Comparison of ENCODE assay signal across 1 cellular context in the genomic region with DNA sequence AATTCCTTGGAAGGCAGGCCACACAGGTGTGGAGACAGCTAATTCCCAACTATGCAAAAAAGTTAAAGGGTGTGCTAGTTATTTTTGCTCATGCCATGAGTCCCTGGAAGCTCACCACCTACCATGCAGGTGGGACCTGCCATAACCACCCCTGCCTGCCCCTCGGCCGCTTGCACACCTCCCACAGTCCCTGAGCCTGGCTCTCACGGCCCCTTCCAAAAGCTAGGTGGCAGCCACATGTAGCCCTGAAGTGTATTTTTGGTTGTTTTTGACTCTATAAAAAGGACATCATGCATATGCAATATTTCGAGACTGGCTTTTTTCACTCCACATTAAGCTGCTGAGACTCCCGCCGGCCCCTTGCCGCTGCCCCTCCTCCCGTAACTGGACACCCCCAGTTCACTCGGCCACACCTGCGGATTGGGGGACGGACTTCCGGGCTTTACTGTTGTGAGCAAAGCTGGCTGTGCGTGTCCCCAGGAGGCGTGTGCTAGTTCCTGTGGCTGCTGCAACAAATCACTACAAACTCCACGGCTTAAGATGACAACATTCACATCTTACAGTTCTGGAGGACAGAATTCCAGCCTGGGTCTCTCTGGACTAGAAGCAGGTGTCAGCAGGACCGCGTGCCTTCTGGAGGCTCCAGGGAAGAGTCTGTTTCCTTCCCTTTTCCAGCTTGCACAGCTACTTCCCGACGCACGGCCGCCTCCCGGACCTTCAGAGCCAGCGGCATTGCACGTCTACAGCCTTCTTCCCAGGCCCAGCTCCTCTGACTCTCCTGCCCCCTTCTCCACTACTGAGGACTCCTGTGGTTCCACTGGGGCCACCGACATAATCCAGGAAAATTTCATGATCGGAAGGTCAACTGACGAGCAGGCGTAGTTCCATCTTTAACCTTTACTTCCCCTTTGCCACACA.
A peak's percentile ranks its signal among the peaks of the same experiment; 100 is the strongest.
TF ChIP-seq lines count a peak whose summit lies in the region.

No MANE protein-coding gene starts in this region.

TF ChIP-seq in K562, 482 proteins besides CTCF, POLR2A, EP300 and RAD21 (continued from another document and continues in another):
- TF ChIP-seq, protein P1, sequence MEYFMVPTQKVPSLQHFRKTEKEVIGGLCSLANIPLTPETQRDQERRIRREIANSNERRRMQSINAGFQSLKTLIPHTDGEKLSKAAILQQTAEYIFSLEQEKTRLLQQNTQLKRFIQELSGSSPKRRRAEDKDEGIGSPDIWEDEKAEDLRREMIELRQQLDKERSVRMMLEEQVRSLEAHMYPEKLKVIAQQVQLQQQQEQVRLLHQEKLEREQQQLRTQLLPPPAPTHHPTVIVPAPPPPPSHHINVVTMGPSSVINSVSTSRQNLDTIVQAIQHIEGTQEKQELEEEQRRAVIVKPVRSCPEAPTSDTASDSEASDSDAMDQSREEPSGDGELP (CRISPR knock-in tag; IDR thresholded peaks at IDR 0.05; ENCODE audit: borderline replicate concordance), result peak; percentile 34; the same call in 1 of the 2 replicates
- no peak for TF ChIP-seq U2AF1 (optimal IDR thresholded peaks at IDR 0.05; ENCODE audit: low read depth, low read length)
- no peak for TF ChIP-seq RNF2 (IDR thresholded peaks at IDR 0.05)
- 0 out of 2 replicates have a peak, but pooled peaks have one; percentile 30 for TF ChIP-seq CTBP1 (IDR thresholded peaks at IDR 0.05; ENCODE audit: borderline replicate concordance)
- no peak for TF ChIP-seq NFYB (IDR thresholded peaks at IDR 0.05; ENCODE audit: extremely low read depth, insufficient read length)
- TF ChIP-seq, protein P2, sequence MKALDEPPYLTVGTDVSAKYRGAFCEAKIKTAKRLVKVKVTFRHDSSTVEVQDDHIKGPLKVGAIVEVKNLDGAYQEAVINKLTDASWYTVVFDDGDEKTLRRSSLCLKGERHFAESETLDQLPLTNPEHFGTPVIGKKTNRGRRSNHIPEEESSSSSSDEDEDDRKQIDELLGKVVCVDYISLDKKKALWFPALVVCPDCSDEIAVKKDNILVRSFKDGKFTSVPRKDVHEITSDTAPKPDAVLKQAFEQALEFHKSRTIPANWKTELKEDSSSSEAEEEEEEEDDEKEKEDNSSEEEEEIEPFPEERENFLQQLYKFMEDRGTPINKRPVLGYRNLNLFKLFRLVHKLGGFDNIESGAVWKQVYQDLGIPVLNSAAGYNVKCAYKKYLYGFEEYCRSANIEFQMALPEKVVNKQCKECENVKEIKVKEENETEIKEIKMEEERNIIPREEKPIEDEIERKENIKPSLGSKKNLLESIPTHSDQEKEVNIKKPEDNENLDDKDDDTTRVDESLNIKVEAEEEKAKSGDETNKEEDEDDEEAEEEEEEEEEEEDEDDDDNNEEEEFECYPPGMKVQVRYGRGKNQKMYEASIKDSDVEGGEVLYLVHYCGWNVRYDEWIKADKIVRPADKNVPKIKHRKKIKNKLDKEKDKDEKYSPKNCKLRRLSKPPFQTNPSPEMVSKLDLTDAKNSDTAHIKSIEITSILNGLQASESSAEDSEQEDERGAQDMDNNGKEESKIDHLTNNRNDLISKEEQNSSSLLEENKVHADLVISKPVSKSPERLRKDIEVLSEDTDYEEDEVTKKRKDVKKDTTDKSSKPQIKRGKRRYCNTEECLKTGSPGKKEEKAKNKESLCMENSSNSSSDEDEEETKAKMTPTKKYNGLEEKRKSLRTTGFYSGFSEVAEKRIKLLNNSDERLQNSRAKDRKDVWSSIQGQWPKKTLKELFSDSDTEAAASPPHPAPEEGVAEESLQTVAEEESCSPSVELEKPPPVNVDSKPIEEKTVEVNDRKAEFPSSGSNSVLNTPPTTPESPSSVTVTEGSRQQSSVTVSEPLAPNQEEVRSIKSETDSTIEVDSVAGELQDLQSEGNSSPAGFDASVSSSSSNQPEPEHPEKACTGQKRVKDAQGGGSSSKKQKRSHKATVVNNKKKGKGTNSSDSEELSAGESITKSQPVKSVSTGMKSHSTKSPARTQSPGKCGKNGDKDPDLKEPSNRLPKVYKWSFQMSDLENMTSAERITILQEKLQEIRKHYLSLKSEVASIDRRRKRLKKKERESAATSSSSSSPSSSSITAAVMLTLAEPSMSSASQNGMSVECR (CRISPR knock-in tag; IDR thresholded peaks at IDR 0.05), result 0 out of 2 replicates have a peak, but pooled peaks have one; percentile 20
- TF ChIP-seq GTF2F1 (IDR thresholded peaks at IDR 0.05; ENCODE audit: low read depth, low read length), result no peak
- TF ChIP-seq, protein P3, sequence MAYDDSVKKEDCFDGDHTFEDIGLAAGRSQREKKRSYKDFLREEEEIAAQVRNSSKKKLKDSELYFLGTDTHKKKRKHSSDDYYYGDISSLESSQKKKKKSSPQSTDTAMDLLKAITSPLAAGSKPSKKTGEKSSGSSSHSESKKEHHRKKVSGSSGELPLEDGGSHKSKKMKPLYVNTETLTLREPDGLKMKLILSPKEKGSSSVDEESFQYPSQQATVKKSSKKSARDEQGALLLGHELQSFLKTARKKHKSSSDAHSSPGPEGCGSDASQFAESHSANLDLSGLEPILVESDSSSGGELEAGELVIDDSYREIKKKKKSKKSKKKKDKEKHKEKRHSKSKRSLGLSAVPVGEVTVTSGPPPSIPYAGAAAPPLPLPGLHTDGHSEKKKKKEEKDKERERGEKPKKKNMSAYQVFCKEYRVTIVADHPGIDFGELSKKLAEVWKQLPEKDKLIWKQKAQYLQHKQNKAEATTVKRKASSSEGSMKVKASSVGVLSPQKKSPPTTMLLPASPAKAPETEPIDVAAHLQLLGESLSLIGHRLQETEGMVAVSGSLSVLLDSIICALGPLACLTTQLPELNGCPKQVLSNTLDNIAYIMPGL (CRISPR knock-in tag; IDR thresholded peaks at IDR 0.05), result no peak
- TF ChIP-seq NCOA2 (IDR thresholded peaks at IDR 0.05; ENCODE audit: partially characterized antibody in 2 of 2), result no peak
- 0 out of 2 replicates have a peak, but pooled peaks have one; percentile 25 for TF ChIP-seq CBX5 (IDR thresholded peaks at IDR 0.05; ENCODE audit: borderline replicate concordance, low read depth)
- no peak for TF ChIP-seq OTX1 (CRISPR knock-in tag; IDR thresholded peaks at IDR 0.05)
- no peak for TF ChIP-seq MCM7 (IDR thresholded peaks at IDR 0.05)
- TF ChIP-seq CCAR2 (IDR thresholded peaks at IDR 0.05; ENCODE audit: low read depth, low read length), result no peak
- no peak for TF ChIP-seq KLF13 (tag; IDR thresholded peaks at IDR 0.05; ENCODE audit: borderline replicate concordance, low read depth)
- TF ChIP-seq MAFF (IDR thresholded peaks at IDR 0.05; ENCODE audit: low read length), result no peak
- no peak for TF ChIP-seq ZNF3 (CRISPR knock-in tag; IDR thresholded peaks at IDR 0.05)
- no peak for TF ChIP-seq ILF3 (IDR thresholded peaks at IDR 0.05; ENCODE audit: borderline replicate concordance)
- TF ChIP-seq ZNF507 (tag; conservative IDR thresholded peaks at IDR 0.05), result no peak
- no peak for TF ChIP-seq RAD51 (IDR thresholded peaks at IDR 0.05; ENCODE audit: borderline replicate concordance, low read depth)
- TF ChIP-seq, protein P4, sequence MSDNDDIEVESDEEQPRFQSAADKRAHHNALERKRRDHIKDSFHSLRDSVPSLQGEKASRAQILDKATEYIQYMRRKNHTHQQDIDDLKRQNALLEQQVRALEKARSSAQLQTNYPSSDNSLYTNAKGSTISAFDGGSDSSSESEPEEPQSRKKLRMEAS (CRISPR knock-in tag; IDR thresholded peaks at IDR 0.05), result no peak
- TF ChIP-seq STAT5A (IDR thresholded peaks at IDR 0.05; ENCODE audit: borderline replicate concordance, low read length), result no peak
- TF ChIP-seq NRF1 (conservative IDR thresholded peaks at IDR 0.05 in 1 of 2, IDR thresholded peaks at IDR 0.05 in 1 of 2), result peak in 1 of 2 experiments; percentile 47; a peak in 1 of 4 replicates
- no peak for TF ChIP-seq BCOR (IDR thresholded peaks at IDR 0.05)
- TF ChIP-seq, protein P5, sequence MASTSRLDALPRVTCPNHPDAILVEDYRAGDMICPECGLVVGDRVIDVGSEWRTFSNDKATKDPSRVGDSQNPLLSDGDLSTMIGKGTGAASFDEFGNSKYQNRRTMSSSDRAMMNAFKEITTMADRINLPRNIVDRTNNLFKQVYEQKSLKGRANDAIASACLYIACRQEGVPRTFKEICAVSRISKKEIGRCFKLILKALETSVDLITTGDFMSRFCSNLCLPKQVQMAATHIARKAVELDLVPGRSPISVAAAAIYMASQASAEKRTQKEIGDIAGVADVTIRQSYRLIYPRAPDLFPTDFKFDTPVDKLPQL (IDR thresholded peaks at IDR 0.05; ENCODE audit: extremely low read depth, insufficient read length), result no peak
- TF ChIP-seq, protein P6, sequence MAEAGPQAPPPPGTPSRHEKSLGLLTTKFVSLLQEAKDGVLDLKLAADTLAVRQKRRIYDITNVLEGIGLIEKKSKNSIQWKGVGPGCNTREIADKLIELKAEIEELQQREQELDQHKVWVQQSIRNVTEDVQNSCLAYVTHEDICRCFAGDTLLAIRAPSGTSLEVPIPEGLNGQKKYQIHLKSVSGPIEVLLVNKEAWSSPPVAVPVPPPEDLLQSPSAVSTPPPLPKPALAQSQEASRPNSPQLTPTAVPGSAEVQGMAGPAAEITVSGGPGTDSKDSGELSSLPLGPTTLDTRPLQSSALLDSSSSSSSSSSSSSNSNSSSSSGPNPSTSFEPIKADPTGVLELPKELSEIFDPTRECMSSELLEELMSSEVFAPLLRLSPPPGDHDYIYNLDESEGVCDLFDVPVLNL (CRISPR knock-in tag; IDR thresholded peaks at IDR 0.05; ENCODE audit: low read depth), result no peak
- no peak for TF ChIP-seq ZNF274 (IDR thresholded peaks at IDR 0.05; ENCODE audit: borderline replicate concordance, low read depth, low read length)
- TF ChIP-seq PHF8 (IDR thresholded peaks at IDR 0.05; ENCODE audit: borderline replicate concordance, low read length), result peak; percentile 32; the same call in 1 of the 2 replicates
- no peak for TF ChIP-seq SIRT6 (IDR thresholded peaks at IDR 0.05; ENCODE audit: low read depth, low read length)
- no peak for TF ChIP-seq ERF (CRISPR knock-in tag; IDR thresholded peaks at IDR 0.05)
- peak; percentile 34 for TF ChIP-seq CHD1 (IDR thresholded peaks at IDR 0.05; ENCODE audit: low read length)
- TF ChIP-seq, protein P7, sequence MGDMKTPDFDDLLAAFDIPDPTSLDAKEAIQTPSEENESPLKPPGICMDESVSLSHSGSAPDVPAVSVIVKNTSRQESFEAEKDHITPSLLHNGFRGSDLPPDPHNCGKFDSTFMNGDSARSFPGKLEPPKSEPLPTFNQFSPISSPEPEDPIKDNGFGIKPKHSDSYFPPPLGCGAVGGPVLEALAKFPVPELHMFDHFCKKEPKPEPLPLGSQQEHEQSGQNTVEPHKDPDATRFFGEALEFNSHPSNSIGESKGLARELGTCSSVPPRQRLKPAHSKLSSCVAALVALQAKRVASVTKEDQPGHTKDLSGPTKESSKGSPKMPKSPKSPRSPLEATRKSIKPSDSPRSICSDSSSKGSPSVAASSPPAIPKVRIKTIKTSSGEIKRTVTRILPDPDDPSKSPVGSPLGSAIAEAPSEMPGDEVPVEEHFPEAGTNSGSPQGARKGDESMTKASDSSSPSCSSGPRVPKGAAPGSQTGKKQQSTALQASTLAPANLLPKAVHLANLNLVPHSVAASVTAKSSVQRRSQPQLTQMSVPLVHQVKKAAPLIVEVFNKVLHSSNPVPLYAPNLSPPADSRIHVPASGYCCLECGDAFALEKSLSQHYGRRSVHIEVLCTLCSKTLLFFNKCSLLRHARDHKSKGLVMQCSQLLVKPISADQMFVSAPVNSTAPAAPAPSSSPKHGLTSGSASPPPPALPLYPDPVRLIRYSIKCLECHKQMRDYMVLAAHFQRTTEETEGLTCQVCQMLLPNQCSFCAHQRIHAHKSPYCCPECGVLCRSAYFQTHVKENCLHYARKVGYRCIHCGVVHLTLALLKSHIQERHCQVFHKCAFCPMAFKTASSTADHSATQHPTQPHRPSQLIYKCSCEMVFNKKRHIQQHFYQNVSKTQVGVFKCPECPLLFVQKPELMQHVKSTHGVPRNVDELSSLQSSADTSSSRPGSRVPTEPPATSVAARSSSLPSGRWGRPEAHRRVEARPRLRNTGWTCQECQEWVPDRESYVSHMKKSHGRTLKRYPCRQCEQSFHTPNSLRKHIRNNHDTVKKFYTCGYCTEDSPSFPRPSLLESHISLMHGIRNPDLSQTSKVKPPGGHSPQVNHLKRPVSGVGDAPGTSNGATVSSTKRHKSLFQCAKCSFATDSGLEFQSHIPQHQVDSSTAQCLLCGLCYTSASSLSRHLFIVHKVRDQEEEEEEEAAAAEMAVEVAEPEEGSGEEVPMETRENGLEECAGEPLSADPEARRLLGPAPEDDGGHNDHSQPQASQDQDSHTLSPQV (IDR thresholded peaks at IDR 0.05), result peak; percentile 67
- TF ChIP-seq TRIM24 (IDR thresholded peaks at IDR 0.05), result no peak
- no peak for TF ChIP-seq RBBP5 (IDR thresholded peaks at IDR 0.05; ENCODE audit: borderline replicate concordance, insufficient read depth, low read length, poor library complexity, severe bottlenecking)
- TF ChIP-seq KLF10 (CRISPR knock-in tag; IDR thresholded peaks at IDR 0.05), result no peak
- TF ChIP-seq, protein P8, sequence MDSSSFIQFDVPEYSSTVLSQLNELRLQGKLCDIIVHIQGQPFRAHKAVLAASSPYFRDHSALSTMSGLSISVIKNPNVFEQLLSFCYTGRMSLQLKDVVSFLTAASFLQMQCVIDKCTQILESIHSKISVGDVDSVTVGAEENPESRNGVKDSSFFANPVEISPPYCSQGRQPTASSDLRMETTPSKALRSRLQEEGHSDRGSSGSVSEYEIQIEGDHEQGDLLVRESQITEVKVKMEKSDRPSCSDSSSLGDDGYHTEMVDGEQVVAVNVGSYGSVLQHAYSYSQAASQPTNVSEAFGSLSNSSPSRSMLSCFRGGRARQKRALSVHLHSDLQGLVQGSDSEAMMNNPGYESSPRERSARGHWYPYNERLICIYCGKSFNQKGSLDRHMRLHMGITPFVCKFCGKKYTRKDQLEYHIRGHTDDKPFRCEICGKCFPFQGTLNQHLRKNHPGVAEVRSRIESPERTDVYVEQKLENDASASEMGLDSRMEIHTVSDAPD (CRISPR knock-in tag; IDR thresholded peaks at IDR 0.05), result no peak
- no peak for TF ChIP-seq PHB2 (IDR thresholded peaks at IDR 0.05; ENCODE audit: low read depth)
- TF ChIP-seq RHOXF2B (CRISPR knock-in tag; conservative IDR thresholded peaks at IDR 0.05), result no peak
- TF ChIP-seq, protein P9, sequence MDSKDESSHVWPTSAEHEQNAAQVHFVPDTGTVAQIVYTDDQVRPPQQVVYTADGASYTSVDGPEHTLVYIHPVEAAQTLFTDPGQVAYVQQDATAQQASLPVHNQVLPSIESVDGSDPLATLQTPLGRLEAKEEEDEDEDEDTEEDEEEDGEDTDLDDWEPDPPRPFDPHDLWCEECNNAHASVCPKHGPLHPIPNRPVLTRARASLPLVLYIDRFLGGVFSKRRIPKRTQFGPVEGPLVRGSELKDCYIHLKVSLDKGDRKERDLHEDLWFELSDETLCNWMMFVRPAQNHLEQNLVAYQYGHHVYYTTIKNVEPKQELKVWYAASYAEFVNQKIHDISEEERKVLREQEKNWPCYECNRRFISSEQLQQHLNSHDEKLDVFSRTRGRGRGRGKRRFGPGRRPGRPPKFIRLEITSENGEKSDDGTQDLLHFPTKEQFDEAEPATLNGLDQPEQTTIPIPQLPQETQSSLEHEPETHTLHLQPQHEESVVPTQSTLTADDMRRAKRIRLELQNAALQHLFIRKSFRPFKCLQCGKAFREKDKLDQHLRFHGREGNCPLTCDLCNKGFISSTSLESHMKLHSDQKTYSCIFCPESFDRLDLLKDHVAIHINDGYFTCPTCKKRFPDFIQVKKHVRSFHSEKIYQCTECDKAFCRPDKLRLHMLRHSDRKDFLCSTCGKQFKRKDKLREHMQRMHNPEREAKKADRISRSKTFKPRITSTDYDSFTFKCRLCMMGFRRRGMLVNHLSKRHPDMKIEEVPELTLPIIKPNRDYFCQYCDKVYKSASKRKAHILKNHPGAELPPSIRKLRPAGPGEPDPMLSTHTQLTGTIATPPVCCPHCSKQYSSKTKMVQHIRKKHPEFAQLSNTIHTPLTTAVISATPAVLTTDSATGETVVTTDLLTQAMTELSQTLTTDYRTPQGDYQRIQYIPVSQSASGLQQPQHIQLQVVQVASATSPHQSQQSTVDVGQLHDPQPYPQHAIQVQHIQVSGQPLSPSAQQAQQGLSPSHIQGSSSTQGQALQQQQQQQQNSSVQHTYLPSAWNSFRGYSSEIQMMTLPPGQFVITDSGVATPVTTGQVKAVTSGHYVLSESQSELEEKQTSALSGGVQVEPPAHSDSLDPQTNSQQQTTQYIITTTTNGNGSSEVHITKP (IDR thresholded peaks at IDR 0.05; ENCODE audit: partially characterized antibody), result peak; percentile 94
